In the genomic region with DNA sequence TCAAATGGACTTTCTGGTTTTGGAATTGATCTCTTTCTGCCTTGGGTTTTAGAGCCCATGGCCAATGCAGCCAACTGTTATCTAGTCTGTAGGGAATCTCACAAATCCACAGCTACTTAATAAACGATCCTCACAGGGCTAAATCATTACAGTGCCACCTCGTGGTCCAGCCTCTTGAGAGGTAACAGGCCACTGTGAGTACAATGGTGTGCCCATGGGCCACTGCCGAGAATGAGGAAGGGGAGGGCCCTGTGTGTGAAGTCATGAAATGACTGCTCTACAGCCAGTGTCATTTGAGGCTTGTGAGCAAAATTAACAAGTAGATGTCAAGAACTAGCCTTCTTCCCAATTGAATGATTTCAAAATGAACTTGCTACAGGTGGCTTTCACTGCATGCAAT, we compare ENCODE assay signal across 8 cellular contexts. TPM values are rescaled to one million over a fixed set of nuclear protein-coding genes. Genes with fewer than 3 reads are reported as not detected.
DNase-seq lines count a peak whose midpoint lies in the region; ATAC-seq and TF ChIP-seq lines count a peak whose summit lies in the region.

No MANE protein-coding gene starts in this region.

- H2BK15ac ChIP-seq in IMR-90 (ENCODE audit: low read depth, low read length) = no peak overlapping the region

- no peak overlapping the region for H3K18ac ChIP-seq in IMR-90 (ENCODE audit: low read depth, low read length)

- H2AK5ac ChIP-seq in IMR-90 (ENCODE audit: low read depth, low read length) = no peak overlapping the region

- CTCF ChIA-PET in activated naive CD4-positive, alpha-beta T cell treated with anti-CD3 and anti-CD28 coated beads for 36 hours (lab: Charles Lee) = interaction anchor here (0.6 to 2.9 kb wide), 4 partner anchors 22 to 493 kb away, joined by 3 to 39 read pairs (median 10); a partner anchor contains a TSS
- CTCF ChIA-PET in IMR-90 (lab: Yijun Ruan, JAX) = interaction anchor here (0.7 to 2.0 kb wide), 5 partner anchors 16 to 1467 kb away, joined by 3 to 12 read pairs (median 3); no protein-coding TSS in a partner anchor

- H3K27me3 ChIP-seq in IMR-90 (ENCODE audit: control insufficient read depth, insufficient read depth, low read length) = peaks cover 39% of the 10 kb centered on the region

- H3K4me1 ChIP-seq in IMR-90 (ENCODE audit: control insufficient read depth, insufficient read depth, low read length) = no peaks in the 10 kb centered on the region

- WGBS in IMR-90 (ENCODE audit: extremely low coverage in 2 of 2, insufficient read length in 1 of 2), 2 experiments = no CpG with 5 or more reads among the region's 3 CpGs

- no peak overlapping the region for H3K27ac ChIP-seq in IMR-90 (ENCODE audit: insufficient read depth, low read length)

- in situ Hi-C loops in IMR-90 (cut with MboI; ENCODE audit: low sequenced_read_pairs) = no loop called here

- H4K91ac ChIP-seq in IMR-90 (ENCODE audit: insufficient read depth, low read depth, low read length) = no peak overlapping the region

- BruUV-seq in IMR-90 (replicated peaks; lab: Mats Ljungman, UMichigan) = no TSS peak

- H3K4me3 Mint-ChIP-seq in activated naive CD4-positive, alpha-beta T cell treated with anti-CD3 and anti-CD28 coated beads for 36 hours = no peak overlapping the region
- H3K4me3 Mint-ChIP-seq in activated T-helper 1 cell treated with anti-CD3 and anti-CD28 coated beads, Interleukin-12 subunit alpha, Interleukin-12 subunit beta, Interleukin-2, Interleukin-4 antibody, amounts not matched to agents 30 ng/mL and 10 ng/mL and 1 ng/mL, durations not matched to agents 14 hours and 24 hours and 36 hours = no peak overlapping the region

- peak; percentile 28; the same call in 1 of the 2 replicates for TF ChIP-seq CTCF in IMR-90 (conservative IDR thresholded peaks at IDR 0.05; ENCODE audit: low read depth, low read length)

- no peak overlapping the region for H3K9ac ChIP-seq in IMR-90 (ENCODE audit: low read depth, low read length)

- H3K9me3 Mint-ChIP-seq in activated naive CD4-positive, alpha-beta T cell treated with anti-CD3 and anti-CD28 coated beads for 36 hours = peaks cover 9% of the 10 kb centered on the region
- H3K9me3 Mint-ChIP-seq in activated T-helper 1 cell treated with anti-CD3 and anti-CD28 coated beads, Interleukin-12 subunit alpha, Interleukin-12 subunit beta, Interleukin-2, Interleukin-4 antibody, amounts not matched to agents 30 ng/mL and 10 ng/mL and 1 ng/mL, durations not matched to agents 14 hours and 24 hours and 36 hours = peaks cover 13% of the 10 kb centered on the region

- no peak for TF ChIP-seq POLR2A in IMR-90 (IDR thresholded peaks at IDR 0.05; ENCODE audit: low read depth, low read length)

- no peak overlapping the region for H2BK5ac ChIP-seq in IMR-90 (ENCODE audit: low read depth, low read length, poor library complexity, severe bottlenecking)

- H3K36me3 ChIP-seq in IMR-90 (ENCODE audit: control insufficient read depth, insufficient read depth, low read length) = no peaks in the 10 kb centered on the region

- no peak overlapping the region for H3K27ac Mint-ChIP-seq in activated naive CD4-positive, alpha-beta T cell treated with anti-CD3 and anti-CD28 coated beads for 36 hours
- H3K27ac Mint-ChIP-seq in activated T-helper 1 cell treated with anti-CD3 and anti-CD28 coated beads, Interleukin-12 subunit alpha, Interleukin-12 subunit beta, Interleukin-2, Interleukin-4 antibody, amounts not matched to agents 30 ng/mL and 10 ng/mL and 1 ng/mL, durations not matched to agents 14 hours and 24 hours and 36 hours = no peak overlapping the region

- no peaks in the 10 kb centered on the region for H3K9me1 ChIP-seq in IMR-90 (ENCODE audit: insufficient read depth, low read length)

- no peak overlapping the region for H4K5ac ChIP-seq in IMR-90 (ENCODE audit: low read depth, low read length)

- POLR2A ChIA-PET in IMR-90 (lab: Charles Lee; ENCODE audit: unreplicated experiment) = no interaction called here

- H3K27me3 Mint-ChIP-seq in activated naive CD4-positive, alpha-beta T cell treated with anti-CD3 and anti-CD28 coated beads for 36 hours (ENCODE audit: low read depth) = no peaks in the 10 kb centered on the region
- peaks cover 13% of the 10 kb centered on the region for H3K27me3 Mint-ChIP-seq in activated T-helper 1 cell treated with anti-CD3 and anti-CD28 coated beads, Interleukin-12 subunit alpha, Interleukin-12 subunit beta, Interleukin-2, Interleukin-4 antibody, amounts not matched to agents 30 ng/mL and 10 ng/mL and 1 ng/mL, durations not matched to agents 14 hours and 24 hours and 36 hours (ENCODE audit: insufficient read depth)

- no peaks in the 10 kb centered on the region for H4K20me1 ChIP-seq in IMR-90 (ENCODE audit: insufficient read depth, low read length)

- H3K56ac ChIP-seq in IMR-90 (ENCODE audit: extremely low read depth, insufficient read depth, low read length) = no peak overlapping the region

- no peak overlapping the region for H3K4me2 ChIP-seq in IMR-90 (ENCODE audit: low read depth, low read length)

- H3K14ac ChIP-seq in IMR-90 (replicated peaks; ENCODE audit: low read depth, low read length) = no peak overlapping the region

- no peak overlapping the region for H2BK120ac ChIP-seq in IMR-90 (ENCODE audit: low read depth, low read length)

- H3K4me1 Mint-ChIP-seq in activated naive CD4-positive, alpha-beta T cell treated with anti-CD3 and anti-CD28 coated beads for 36 hours (ENCODE audit: low read depth) = peaks cover 20% of the 10 kb centered on the region
- peaks cover 35% of the 10 kb centered on the region for H3K4me1 Mint-ChIP-seq in activated T-helper 1 cell treated with anti-CD3 and anti-CD28 coated beads, Interleukin-12 subunit alpha, Interleukin-12 subunit beta, Interleukin-2, Interleukin-4 antibody, amounts not matched to agents 30 ng/mL and 10 ng/mL and 1 ng/mL, durations not matched to agents 14 hours and 24 hours and 36 hours (ENCODE audit: low read depth)

- no peak overlapping the region for H2AK9ac ChIP-seq in IMR-90 (replicated peaks; ENCODE audit: low read depth, low read length, poor library complexity)

- ATAC-seq in IMR-90 (ENCODE audit: low read depth) = no peak

- H3K4ac ChIP-seq in IMR-90 (ENCODE audit: low read depth, low read length) = no peak overlapping the region

- dilution Hi-C loops in IMR-90 (cut with HindIII; ENCODE audit: low sequenced_read_pairs, unreplicated experiment) = loop anchor here (25.0 kb wide), 1 partner anchor 497 kb away; no protein-coding TSS in a partner anchor

- DNase-seq in activated naive CD4-positive, alpha-beta T cell treated with anti-CD3 and anti-CD28 coated beads for 36 hours = peak; percentile 25
- no peak for DNase-seq in activated naive CD4-positive, alpha-beta T cell treated with Interleukin-2 at 50 U/mL for 16 hours
- DNase-seq in IMR-90 (peak; percentile 7), UCSD-AML1 (lab: John Stamatoyannopoulos, UW; ENCODE audit: unreplicated experiment) (peak; percentile 69), left kidney (ENCODE audit: low read depth, low spot score) (peak; percentile 61), NCI-H446 treated with DMSO at 0.1 percent for 48 hours (lab: John Stamatoyannopoulos, UW) (no peak), NCI-H774 (lab: John Stamatoyannopoulos, UW) (no peak)
- no peak for DNase-seq in activated T-helper 1 cell treated with anti-CD3 and anti-CD28 coated beads, Interleukin-12 subunit alpha, Interleukin-12 subunit beta, Interleukin-2, Interleukin-4 antibody, amounts not matched to agents 30 ng/mL and 10 ng/mL and 1 ng/mL, durations not matched to agents 14 hours and 24 hours and 36 hours (ENCODE audit: low spot score)

- H3K79me1 ChIP-seq in IMR-90 (ENCODE audit: low read depth in 1 of 2, low read length in 2 of 2) = no peaks in the 10 kb centered on the region

- H3K23ac ChIP-seq in IMR-90 (ENCODE audit: low read depth, low read length) = no peak overlapping the region

- TF ChIP-seq RAD21 in IMR-90 (IDR thresholded peaks at IDR 0.05; ENCODE audit: low read length) = no peak

- peaks cover 5% of the 10 kb centered on the region for H3K9me3 ChIP-seq in IMR-90 (ENCODE audit: control insufficient read depth, insufficient read depth, low read length)

- H3K4me3 ChIP-seq in IMR-90 (ENCODE audit: insufficient read depth, low read depth, low read length) = no peak overlapping the region

- no peak overlapping the region for H4K8ac ChIP-seq in IMR-90 (ENCODE audit: low read depth in 2 of 2, low read length in 2 of 2)

- no peak overlapping the region for H2BK20ac ChIP-seq in IMR-90 (ENCODE audit: low read depth, low read length)

- intact Hi-C loops in activated naive CD4-positive, alpha-beta T cell treated with anti-CD3 and anti-CD28 coated beads for 36 hours (cut with micrococcal nuclease) = loop anchor here (10.0 kb wide), 1 partner anchor 189 kb away; no protein-coding TSS in a partner anchor
- intact Hi-C loops in IMR-90 (cut with micrococcal nuclease) = loop anchor here (10.0 kb wide), 1 partner anchor 289 kb away; no protein-coding TSS in a partner anchor
- intact Hi-C loops in activated T-helper 1 cell treated with anti-CD3 and anti-CD28 coated beads, Interleukin-12 subunit alpha, Interleukin-12 subunit beta, Interleukin-2, Interleukin-4 antibody, amounts not matched to agents 30 ng/mL and 10 ng/mL and 1 ng/mL, durations not matched to agents 14 hours and 24 hours and 36 hours (cut with micrococcal nuclease) = loop anchor here (5.0 kb wide), 2 partner anchors 272 to 407 kb away; no protein-coding TSS in a partner anchor

- peaks cover 7% of the 10 kb centered on the region for H3K36me3 Mint-ChIP-seq in activated naive CD4-positive, alpha-beta T cell treated with anti-CD3 and anti-CD28 coated beads for 36 hours (ENCODE audit: low read depth)
- peaks cover 12% of the 10 kb centered on the region for H3K36me3 Mint-ChIP-seq in activated T-helper 1 cell treated with anti-CD3 and anti-CD28 coated beads, Interleukin-12 subunit alpha, Interleukin-12 subunit beta, Interleukin-2, Interleukin-4 antibody, amounts not matched to agents 30 ng/mL and 10 ng/mL and 1 ng/mL, durations not matched to agents 14 hours and 24 hours and 36 hours (ENCODE audit: low read depth)

- H2AFZ ChIP-seq in IMR-90 (replicated peaks; ENCODE audit: low read length, poor library complexity) = no peak overlapping the region

RNA-seq across cellular contexts. Expression of a gene that starts 54.3 kb away (rescaled TPM):
- 1 to 10 TPM in 1 of 2 experiments, under 1 TPM in 1; 0.94 to 1.0 TPM for total RNA-seq in activated naive CD4-positive, alpha-beta T cell treated with anti-CD3 and anti-CD28 coated beads for 36 hours
- total RNA-seq in IMR-90 (2012; rRNA removed) = 6.3 and 6.7 TPM in 2 replicates
- polyA plus RNA-seq in IMR-90 (2012; rRNA removed) = 7.0 and 8.6 TPM in 2 replicates
- polyA plus RNA-seq in IMR-90 (2012; cell fraction: cytosol; rRNA removed) = 7.0 and 10.0 TPM in 2 replicates
- polyA plus RNA-seq in IMR-90 (2012; cell fraction: nucleus; rRNA removed; ENCODE audit: low replicate concordance) = 3.7 and 5.9 TPM in 2 replicates
- total RNA-seq in activated T-helper 1 cell treated with anti-CD3 and anti-CD28 coated beads, Interleukin-12 subunit alpha, Interleukin-12 subunit beta, Interleukin-2, Interleukin-4 antibody, amounts not matched to agents 30 ng/mL and 10 ng/mL and 1 ng/mL, durations not matched to agents 14 hours and 24 hours and 36 hours = 0.96 and 1.2 TPM in 2 replicates

RNA-seq across cellular contexts. Expression of a gene that starts 55.2 kb away (rescaled TPM):
- 1 to 10 TPM; 7.3 to 8.1 TPM for total RNA-seq in activated naive CD4-positive, alpha-beta T cell treated with anti-CD3 and anti-CD28 coated beads for 36 hours
- 3.2 and 3.6 TPM in 2 replicates for total RNA-seq in IMR-90 (2012; rRNA removed)
- polyA plus RNA-seq in IMR-90 (2012; rRNA removed) = 1.7 and 1.8 TPM in 2 replicates
- 1.6 and 1.7 TPM in 2 replicates for polyA plus RNA-seq in IMR-90 (2012; cell fraction: cytosol; rRNA removed)
- 3.5 and 10.1 TPM in 2 replicates for polyA plus RNA-seq in IMR-90 (2012; cell fraction: nucleus; rRNA removed; ENCODE audit: low replicate concordance)
- total RNA-seq in activated T-helper 1 cell treated with anti-CD3 and anti-CD28 coated beads, Interleukin-12 subunit alpha, Interleukin-12 subunit beta, Interleukin-2, Interleukin-4 antibody, amounts not matched to agents 30 ng/mL and 10 ng/mL and 1 ng/mL, durations not matched to agents 14 hours and 24 hours and 36 hours = 20.7 and 21.9 TPM in 2 replicates

Comparison
In these comparisons a context has a peak if more than half of its experiments do, and no peak if none do; other contexts are left out.
1. DNase-seq: peak in activated naive CD4-positive, alpha-beta T cell treated with anti-CD3 and anti-CD28 coated beads for 36 hours (single experiment), IMR-90 (single experiment), UCSD-AML1 (single experiment) and left kidney (single experiment); none in activated naive CD4-positive, alpha-beta T cell treated with Interleukin-2 at 50 U/mL for 16 hours (single experiment), NCI-H446 treated with DMSO at 0.1 percent for 48 hours (single experiment), NCI-H774 (single experiment) and activated T-helper 1 cell treated with anti-CD3 and anti-CD28 coated beads, Interleukin-12 subunit alpha, Interleukin-12 subunit beta, Interleukin-2, Interleukin-4 antibody, amounts not matched to agents 30 ng/mL and 10 ng/mL and 1 ng/mL, durations not matched to agents 14 hours and 24 hours and 36 hours (single experiment).